ENCODE assay signal across 8 cellular contexts in the genomic region with DNA sequence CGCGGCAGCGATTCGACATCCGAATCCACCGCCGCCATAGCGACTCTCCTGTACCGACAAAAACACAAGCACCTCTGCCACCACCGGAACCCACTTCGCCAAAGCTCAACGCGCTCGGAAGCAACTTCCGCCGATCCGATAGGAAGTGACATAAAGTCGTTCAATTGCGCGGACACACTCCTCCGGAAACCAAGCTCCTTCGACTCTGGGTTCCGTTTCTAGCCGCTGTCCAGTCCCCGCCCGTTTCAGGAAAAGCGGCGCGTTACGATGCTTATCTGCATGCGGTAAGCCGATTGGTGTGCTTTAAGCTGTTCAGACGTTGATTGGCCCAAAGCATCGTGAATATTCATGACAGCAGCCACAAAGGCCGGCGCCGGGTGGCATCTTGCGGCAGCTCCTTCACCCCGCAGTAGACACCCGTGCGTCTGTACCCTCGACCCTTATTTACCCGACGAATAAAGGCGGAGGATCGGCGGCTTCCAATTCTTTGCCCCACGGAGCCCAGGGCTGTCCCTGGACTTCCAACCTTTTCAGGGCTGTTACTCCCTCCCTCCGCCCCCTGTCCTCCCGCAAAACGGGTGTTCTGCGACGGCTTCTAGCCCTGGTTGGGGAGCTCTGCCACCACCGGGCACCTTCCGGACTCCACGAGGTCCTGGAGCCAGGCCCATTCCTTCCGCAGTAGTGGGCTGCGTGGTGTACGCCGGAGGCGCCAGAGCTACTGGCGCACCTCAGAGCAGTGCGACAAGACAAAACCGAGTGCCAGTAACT. TPM values are rescaled to one million over a fixed set of nuclear protein-coding genes. Genes with fewer than 3 reads are reported as not detected.
DNase-seq lines count a peak whose midpoint lies in the region; ATAC-seq and TF ChIP-seq lines count a peak whose summit lies in the region.

A gene with protein sequence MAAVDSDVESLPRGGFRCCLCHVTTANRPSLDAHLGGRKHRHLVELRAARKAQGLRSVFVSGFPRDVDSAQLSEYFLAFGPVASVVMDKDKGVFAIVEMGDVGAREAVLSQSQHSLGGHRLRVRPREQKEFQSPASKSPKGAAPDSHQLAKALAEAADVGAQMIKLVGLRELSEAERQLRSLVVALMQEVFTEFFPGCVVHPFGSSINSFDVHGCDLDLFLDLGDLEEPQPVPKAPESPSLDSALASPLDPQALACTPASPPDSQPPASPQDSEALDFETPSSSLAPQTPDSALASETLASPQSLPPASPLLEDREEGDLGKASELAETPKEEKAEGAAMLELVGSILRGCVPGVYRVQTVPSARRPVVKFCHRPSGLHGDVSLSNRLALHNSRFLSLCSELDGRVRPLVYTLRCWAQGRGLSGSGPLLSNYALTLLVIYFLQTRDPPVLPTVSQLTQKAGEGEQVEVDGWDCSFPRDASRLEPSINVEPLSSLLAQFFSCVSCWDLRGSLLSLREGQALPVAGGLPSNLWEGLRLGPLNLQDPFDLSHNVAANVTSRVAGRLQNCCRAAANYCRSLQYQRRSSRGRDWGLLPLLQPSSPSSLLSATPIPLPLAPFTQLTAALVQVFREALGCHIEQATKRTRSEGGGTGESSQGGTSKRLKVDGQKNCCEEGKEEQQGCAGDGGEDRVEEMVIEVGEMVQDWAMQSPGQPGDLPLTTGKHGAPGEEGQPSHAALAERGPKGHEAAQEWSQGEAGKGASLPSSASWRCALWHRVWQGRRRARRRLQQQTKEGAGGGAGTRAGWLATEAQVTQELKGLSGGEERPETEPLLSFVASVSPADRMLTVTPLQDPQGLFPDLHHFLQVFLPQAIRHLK (minus strand): TSS at position 76 of the 768 bp plus-strand sequence. CDS start 38 bp downstream, at position 38.

- H3K4me1 ChIP-seq in PC-9 (replicated peaks; ENCODE audit: insufficient read depth) (peaks cover 29% of the 10 kb centered on the region), mucosa of rectum (ENCODE audit: control insufficient read depth in 2 of 2, insufficient read depth in 2 of 2, low read length in 2 of 2) (peaks cover 12 to 17% of the 10 kb centered on the region in 2 donors)

- no peaks in the 10 kb centered on the region for H4K20me1 ChIP-seq in PC-9 (ENCODE audit: insufficient read depth)

- TF ChIP-seq POLR2A in erythroblast (IDR thresholded peaks at IDR 0.05; ENCODE audit: low read length): peak; percentile 98

- intact Hi-C loops in PC-9 (cut with micrococcal nuclease; ENCODE audit: unreplicated experiment): loop anchor here (1.0 to 5.0 kb wide), 8 partner anchors 10 to 271 kb away; partner anchors contain the start of genes C11orf98, CSKMT, EML3 and HNRNPUL2

- H3K4me3 ChIP-seq in Jurkat, Clone E6-1 (ENCODE audit: low read length): peak within 1 kb of the TSS; percentile 99
- H3K4me3 ChIP-seq in PC-9 (peak within 1 kb of the TSS; percentile 84), mucosa of rectum (ENCODE audit: low read length in 2 of 2) (peak within 1 kb of the TSS; percentile 83 to 96)

- H3K4me2 ChIP-seq in PC-9: peak within 1 kb of the TSS; percentile 92

- H3F3A ChIP-seq in PC-9 (ENCODE audit: insufficient read depth, low read depth): peaks cover 53% of the 10 kb centered on the region

- CTCF ChIA-PET in PC-9 (lab: Charles Lee): interaction anchor here (0.5 to 1.8 kb wide), 15 partner anchors 18 to 1343 kb away, joined by 3 to 9 read pairs (median 6); partner anchors contain the start of genes B3GAT3, EEF1G, LBHD1 and SLC3A2

- no peaks in the 10 kb centered on the region for H3K9me2 ChIP-seq in PC-9 (ENCODE audit: insufficient read depth)

- peak within 1 kb of the TSS; percentile 93 to 95 for H3K9ac ChIP-seq in mucosa of rectum (ENCODE audit: low read depth in 1 of 2, low read length in 2 of 2)

- POLR2A ChIA-PET in PC-9 (lab: Charles Lee; ENCODE audit: unreplicated experiment): interaction anchor here (0.5 to 2.1 kb wide), 33 partner anchors 9 to 1654 kb away, joined by 3 to 55 read pairs (median 6); partner anchors contain the start of genes AHNAK, B3GAT3, C11orf98 and CSKMT

- peak within 1 kb of the TSS; percentile 61 for H3K27ac ChIP-seq in PC-9
- peak within 1 kb of the TSS; percentile 90 to 94 for H3K27ac ChIP-seq in mucosa of rectum (ENCODE audit: low read depth in 2 of 2, low read length in 2 of 2)

- DNase-seq in DMS153 (lab: John Stamatoyannopoulos, UW): peak; percentile 99
- DNase-seq in Jurkat, Clone E6-1 (ENCODE audit: low read depth, low spot score): peak; percentile 100
- DNase-seq in PC-9: peak; percentile 98 to 100
- peak; percentile 93 for DNase-seq in activated T-cell treated with anti-CD3 and anti-CD28 coated beads, Interleukin-2, amount 50 U/mL, for 1 hour
- DNase-seq in erythroblast (lab: John Stamatoyannopoulos, UW): peak; percentile 99 to 100
- DNase-seq in stimulated activated CD8-positive, alpha-beta memory T cell treated with anti-CD3 and anti-CD28 coated beads, Interleukin-4, amount 100 ng/mL, for 48 hours: peak; percentile 96

- H3K79me2 ChIP-seq in PC-9 (ENCODE audit: low read depth): peaks cover 35% of the 10 kb centered on the region

- peak within 1 kb of the TSS; percentile 83 for H2AFZ ChIP-seq in PC-9

- H3K27me3 ChIP-seq in PC-9 (ENCODE audit: insufficient read depth, low read depth): no peaks in the 10 kb centered on the region
- H3K27me3 ChIP-seq in mucosa of rectum (ENCODE audit: control insufficient read depth in 2 of 2, insufficient read depth in 2 of 2, low read length in 2 of 2): no peaks in the 10 kb centered on the region

- peak; percentile 86 for ATAC-seq in GM21619 (IDR thresholded peaks at IDR 0.05; ENCODE audit: unreplicated experiment)

- H3K9me3 ChIP-seq in PC-9 (ENCODE audit: insufficient read depth, low read depth): no peaks in the 10 kb centered on the region
- no peaks in the 10 kb centered on the region for H3K9me3 ChIP-seq in mucosa of rectum (ENCODE audit: control insufficient read depth in 2 of 2, low read length in 2 of 2)

- TF ChIP-seq CTCF in PC-9 (conservative IDR thresholded peaks at IDR 0.05): no peak

- H3K36me3 ChIP-seq in PC-9 (ENCODE audit: low read depth) (peaks cover 11% of the 10 kb centered on the region; the same call in 1 of the 2 replicates), mucosa of rectum (ENCODE audit: control insufficient read depth in 2 of 2, insufficient read depth in 2 of 2, low read length in 2 of 2) (peaks cover 37 to 43% of the 10 kb centered on the region in 2 donors)

- TSS peak; percentile 99 for BruUV-seq in PC-9 (replicated peaks; lab: Mats Ljungman, UMichigan)

RNA-seq across cellular contexts. Expression of the gene that starts here (rescaled TPM):
- polyA plus RNA-seq in Jurkat, Clone E6-1 (2012; ENCODE audit: insufficient read depth, insufficient read length): 33.1 TPM
- 39.3 and 40.5 TPM in 2 replicates for total RNA-seq in PC-9 (2021)

Comparison
In these comparisons a context has a peak if more than half of its experiments do, and no peak if none do; other contexts are left out.
1. Peak in every context shown above with its lines: DNase-seq, ATAC-seq, H3K4me3 ChIP-seq and H3K27ac ChIP-seq.